Comparison of ENCODE assay signal across 29 cellular contexts in the genomic region with DNA sequence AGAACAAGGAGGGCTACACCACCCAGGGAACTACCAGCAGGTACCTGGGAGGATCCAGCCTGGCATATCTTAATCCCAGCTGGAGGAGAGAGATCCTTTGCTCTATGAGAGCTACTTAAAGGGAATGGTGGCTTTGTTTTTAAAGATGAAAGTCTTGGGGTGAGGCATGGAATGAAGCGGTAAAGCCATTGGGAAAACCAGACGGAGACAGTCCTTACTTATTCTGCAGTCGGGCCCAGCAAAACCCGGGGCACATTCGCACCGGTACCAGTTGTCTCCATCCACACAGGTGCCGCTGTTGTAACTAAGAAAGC. TPM values are rescaled to one million over a fixed set of nuclear protein-coding genes. Genes with fewer than 3 reads are reported as not detected.
DNase-seq lines count a peak whose midpoint lies in the region; ATAC-seq and TF ChIP-seq lines count a peak whose summit lies in the region.
"Had no signal": no experiment of that assay in that cellular context is flagged by ENCODE, and none has a peak within 500 bp of the region (broad histone marks: within the 10 kb centered on the region; RNA-seq: fewer than 3 reads in every experiment).

No MANE protein-coding gene starts in this region.

- H3K36me3 Mint-ChIP-seq in WTC11 = peaks cover 94% of the 10 kb centered on the region
- H3K36me3 Mint-ChIP-seq: activated naive CD4-positive, alpha-beta T cell treated with anti-CD3 and anti-CD28 coated beads, Interleukin-2, amount 50 U/mL, for 24 hours had no signal

- 0 out of 2 replicates have a peak overlapping the region, but pooled peaks have one; percentile 12 for H3K27ac Mint-ChIP-seq in WTC11
- H3K27ac Mint-ChIP-seq: activated naive CD4-positive, alpha-beta T cell treated with anti-CD3 and anti-CD28 coated beads, Interleukin-2, amount 50 U/mL, for 24 hours; activated T-helper 17 cell treated with anti-CD3 and anti-CD28 coated beads, Interleukin-2, amount 50 U/mL, for 72 hours; dendritic cell treated with granulocyte-macrophage colony-stimulating factor and Interleukin-4, amounts not matched to agents 40 ng/mL and 50 ng/mL, for 4 days had no signal

- no peaks in the 10 kb centered on the region for H3K79me2 ChIP-seq in parathyroid adenoma

- H3K4me1 Mint-ChIP-seq in WTC11 = peaks cover 24% of the 10 kb centered on the region
- H3K4me1 Mint-ChIP-seq: activated naive CD4-positive, alpha-beta T cell treated with anti-CD3 and anti-CD28 coated beads, Interleukin-2, amount 50 U/mL, for 24 hours; activated T-helper 17 cell treated with anti-CD3 and anti-CD28 coated beads, Interleukin-2, amount 50 U/mL, for 72 hours had no signal

- H2AFZ ChIP-seq in parathyroid adenoma = no peak overlapping the region

- no peak overlapping the region for H3K27ac ChIP-seq in BLaER1 treated with 17β-estradiol and CSF1 and Interleukin-3, amounts not matched to agents 10 nM and 100 nM
- H3K27ac ChIP-seq in esophagus (ENCODE audit: low read depth in 2 of 2, low read length in 1 of 2) = peak overlapping the region; percentile 12 to 52
- peak overlapping the region; percentile 3 for H3K27ac ChIP-seq in parathyroid adenoma
- H3K27ac ChIP-seq: gastroesophageal sphincter, SK-N-MC, upper lobe of right lung had no signal

- H3K4me2 ChIP-seq in BLaER1 treated with 17β-estradiol and CSF1 and Interleukin-3, amounts not matched to agents 10 nM and 100 nM = peak overlapping the region in 9 of 11 experiments; percentile 24 to 66 (median 58); a peak in 17 of 22 replicates
- H3K4me2 ChIP-seq in parathyroid adenoma (ENCODE audit: low read length) = no peak overlapping the region

- TF ChIP-seq CTCF in WTC11 (IDR thresholded peaks at IDR 0.05) = no peak
- TF ChIP-seq CTCF in parathyroid adenoma (IDR thresholded peaks at IDR 0.05) = no peak

- 90 to 92% methylated on average over 7 of the region's 7 CpGs for WGBS in esophagus, 2 donors

- no peaks in the 10 kb centered on the region for H3K9me3 ChIP-seq in BLaER1 treated with 17β-estradiol and CSF1 and Interleukin-3, amounts not matched to agents 10 nM and 100 nM (replicated peaks in 1 of 11)
- H3K9me3 ChIP-seq in esophagus (ENCODE audit: control insufficient read depth in 2 of 2, insufficient read depth in 1 of 2, low read depth in 1 of 2, low read length in 1 of 2) (no peaks in the 10 kb centered on the region), parathyroid adenoma (ENCODE audit: control insufficient read depth, low read length) (no peaks in the 10 kb centered on the region)
- H3K9me3 ChIP-seq: gastroesophageal sphincter, upper lobe of right lung had no signal

- CTCF ChIA-PET in WTC11 (lab: Charles Lee) = no interaction called here

- ATAC-seq in WTC11 (no peak), HG02571 (IDR thresholded peaks at IDR 0.05; ENCODE audit: unreplicated experiment) (no peak), HG03159 (IDR thresholded peaks at IDR 0.05; ENCODE audit: unreplicated experiment) (no peak)
- ATAC-seq: activated T-helper 17 cell treated with anti-CD3 and anti-CD28 coated beads, Interleukin-2, amount 50 U/mL, for 72 hours; gastroesophageal sphincter; upper lobe of right lung had no signal

- H3K27me3 Mint-ChIP-seq in WTC11 (ENCODE audit: low read depth) = no peaks in the 10 kb centered on the region
- H3K27me3 Mint-ChIP-seq: dendritic cell treated with granulocyte-macrophage colony-stimulating factor and Interleukin-4, amounts not matched to agents 40 ng/mL and 50 ng/mL, for 4 days; progenitor cell of endocrine pancreas had no signal

- no peak overlapping the region for H3K9ac ChIP-seq in BLaER1 treated with 17β-estradiol and CSF1 and Interleukin-3, amounts not matched to agents 10 nM and 100 nM
- H3K9ac ChIP-seq in parathyroid adenoma = no peak overlapping the region

- H3K4me3 Mint-ChIP-seq in WTC11 = no peak overlapping the region
- H3K4me3 Mint-ChIP-seq: activated naive CD4-positive, alpha-beta T cell treated with anti-CD3 and anti-CD28 coated beads, Interleukin-2, amount 50 U/mL, for 24 hours; activated T-helper 17 cell treated with anti-CD3 and anti-CD28 coated beads, Interleukin-2, amount 50 U/mL, for 72 hours; dendritic cell treated with granulocyte-macrophage colony-stimulating factor and Interleukin-4, amounts not matched to agents 40 ng/mL and 50 ng/mL, for 4 days had no signal

- no peak overlapping the region for H3K4me3 ChIP-seq in BLaER1 treated with 17β-estradiol and CSF1 and Interleukin-3, amounts not matched to agents 10 nM and 100 nM
- H3K4me3 ChIP-seq in esophagus (ENCODE audit: low read depth in 1 of 2, low read length in 2 of 2) (no peak overlapping the region), parathyroid adenoma (ENCODE audit: low read depth, low read length) (no peak overlapping the region)
- H3K4me3 ChIP-seq: gastroesophageal sphincter, SK-N-MC, upper lobe of right lung had no signal

- H3K36me3 ChIP-seq in BLaER1 treated with 17β-estradiol and CSF1 and Interleukin-3, amounts not matched to agents 10 nM and 100 nM = peaks cover 0 to 96% (median 64%) of the 10 kb centered on the region in 11 experiments; a peak in 20 of 22 replicates
- H3K36me3 ChIP-seq in esophagus (ENCODE audit: control insufficient read depth in 2 of 2, insufficient read depth in 2 of 2, low read length in 1 of 2) (peaks cover 22 to 79% of the 10 kb centered on the region in 2 donors), parathyroid adenoma (ENCODE audit: control insufficient read depth, insufficient read depth, low read length) (no peaks in the 10 kb centered on the region)

- DNase-seq in WTC11 (ENCODE audit: low spot score) (no peak), occipital lobe (lab: John Stamatoyannopoulos, UW) (no peak), GM19240 (ENCODE audit: insufficient read length, low spot score) (no peak)
- DNase-seq: activated CD4-positive, alpha-beta T cell treated with anti-CD3 and anti-CD28 coated beads, Interleukin-2, amount 50 U/mL, for 48 hours; activated CD4-positive, CD25-positive, alpha-beta regulatory T cell treated with anti-CD3 and anti-CD28 coated beads, Interleukin-2, amount 50 U/mL, for 72 hours; activated CD8-positive, alpha-beta memory T cell treated with anti-CD3 and anti-CD28 coated beads, Interleukin-2, amount 50 U/mL, for 48 hours; amniotic stem cell; C1 segment of cervical spinal cord; DMS153; GOT3; hippocampal formation; mammary epithelial cell; NCI-H1048; NCI-H2107; NCI-H510A; RPMI8226; stimulated activated CD4-positive, alpha-beta T cell treated with anti-CD3 and anti-CD28 coated beads, Interleukin-4, amount 100 ng/mL, for 4 hours; upper lobe of right lung had no signal

- peaks cover 0 to 11% (median 4%) of the 10 kb centered on the region in 11 experiments; a peak in 5 of 22 replicates for H3K27me3 ChIP-seq in BLaER1 treated with 17β-estradiol and CSF1 and Interleukin-3, amounts not matched to agents 10 nM and 100 nM
- H3K27me3 ChIP-seq in esophagus (ENCODE audit: control insufficient read depth in 1 of 2, insufficient read depth in 2 of 2, low read length in 2 of 2) = no peaks in the 10 kb centered on the region
- H3K27me3 ChIP-seq in parathyroid adenoma (ENCODE audit: control insufficient read depth, insufficient read depth, low read length) = no peaks in the 10 kb centered on the region
- H3K27me3 ChIP-seq: gastroesophageal sphincter, upper lobe of right lung had no signal

- peaks cover 0 to 41% (median 0%) of the 10 kb centered on the region in 11 experiments; a peak in 4 of 22 replicates for H4K20me1 ChIP-seq in BLaER1 treated with 17β-estradiol and CSF1 and Interleukin-3, amounts not matched to agents 10 nM and 100 nM

- POLR2A ChIA-PET in WTC11 (lab: Charles Lee) = no interaction called here

- H3K4me1 ChIP-seq in BLaER1 treated with 17β-estradiol and CSF1 and Interleukin-3, amounts not matched to agents 10 nM and 100 nM = peaks cover 0 to 36% (median 29%) of the 10 kb centered on the region in 10 experiments; a peak in 16 of 20 replicates
- H3K4me1 ChIP-seq in esophagus (ENCODE audit: control insufficient read depth in 2 of 2, insufficient read depth in 2 of 2, low read length in 1 of 2) (peaks cover 5 to 8% of the 10 kb centered on the region in 2 donors), parathyroid adenoma (peaks cover 29% of the 10 kb centered on the region)
- H3K4me1 ChIP-seq: upper lobe of right lung had no signal

- no peaks in the 10 kb centered on the region for H3K9me3 Mint-ChIP-seq in WTC11
- H3K9me3 Mint-ChIP-seq: activated naive CD4-positive, alpha-beta T cell treated with anti-CD3 and anti-CD28 coated beads, Interleukin-2, amount 50 U/mL, for 24 hours; activated T-helper 17 cell treated with anti-CD3 and anti-CD28 coated beads, Interleukin-2, amount 50 U/mL, for 72 hours; dendritic cell treated with granulocyte-macrophage colony-stimulating factor and Interleukin-4, amounts not matched to agents 40 ng/mL and 50 ng/mL, for 4 days had no signal

TF ChIP-seq in WTC11, 78 proteins besides CTCF, POLR2A, EP300 and RAD21 (continues in another document):
- TF ChIP-seq, protein P1, sequence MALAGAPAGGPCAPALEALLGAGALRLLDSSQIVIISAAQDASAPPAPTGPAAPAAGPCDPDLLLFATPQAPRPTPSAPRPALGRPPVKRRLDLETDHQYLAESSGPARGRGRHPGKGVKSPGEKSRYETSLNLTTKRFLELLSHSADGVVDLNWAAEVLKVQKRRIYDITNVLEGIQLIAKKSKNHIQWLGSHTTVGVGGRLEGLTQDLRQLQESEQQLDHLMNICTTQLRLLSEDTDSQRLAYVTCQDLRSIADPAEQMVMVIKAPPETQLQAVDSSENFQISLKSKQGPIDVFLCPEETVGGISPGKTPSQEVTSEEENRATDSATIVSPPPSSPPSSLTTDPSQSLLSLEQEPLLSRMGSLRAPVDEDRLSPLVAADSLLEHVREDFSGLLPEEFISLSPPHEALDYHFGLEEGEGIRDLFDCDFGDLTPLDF (CRISPR knock-in tag; IDR thresholded peaks at IDR 0.05) = no peak
- TF ChIP-seq SOX15 (CRISPR knock-in tag; IDR thresholded peaks at IDR 0.05) = no peak
- no peak for TF ChIP-seq JUN (CRISPR knock-in tag; IDR thresholded peaks at IDR 0.05)
- TF ChIP-seq SMAD4 (CRISPR knock-in tag; IDR thresholded peaks at IDR 0.05) = no peak
- no peak for TF ChIP-seq ZNF512 (CRISPR knock-in tag; IDR thresholded peaks at IDR 0.05; ENCODE audit: borderline replicate concordance)
- no peak for TF ChIP-seq SMAD3 (CRISPR knock-in tag; IDR thresholded peaks at IDR 0.05; ENCODE audit: borderline replicate concordance)

RNA-seq across cellular contexts. Expression of gene JAG1, which starts 30.3 kb away (rescaled TPM):
- 38.3 to 45.2 TPM (median 41.6 TPM) in 3 replicates for total RNA-seq in WTC11 (2021)
- polyA plus RNA-seq in esophagus = 10 to 100 TPM; 36.5 to 48.8 TPM
- total RNA-seq in occipital lobe = 26.0 TPM

Comparison
In these comparisons a context has a peak if more than half of its experiments do, and no peak if none do; other contexts are left out.
1. H3K27ac ChIP-seq: peak in esophagus (2 of 2) and parathyroid adenoma (single experiment); none in BLaER1 treated with 17β-estradiol and CSF1 and Interleukin-3, amounts not matched to agents 10 nM and 100 nM (0 of 11).